Comparison of ENCODE assay signal across 8 cellular contexts in genomic region chr16:18969050-18969854, GRCh38. TPM values are rescaled to one million over a fixed set of nuclear protein-coding genes. Genes with fewer than 3 reads are reported as not detected.
DNase-seq lines count a peak whose midpoint lies in the region; ATAC-seq and TF ChIP-seq lines count a peak whose summit lies in the region.

No MANE protein-coding gene starts in this region.

- no peaks in the 10 kb centered on the region for H3K36me3 ChIP-seq in CD4-positive, CD25-positive, alpha-beta regulatory T cell (ENCODE audit: control insufficient read depth, insufficient read depth, low read length)
- H3K36me3 ChIP-seq in endocrine pancreas (ENCODE audit: control insufficient read depth, insufficient read depth, low read length) = no peaks in the 10 kb centered on the region

- H3K4me1 ChIP-seq in CD4-positive, CD25-positive, alpha-beta regulatory T cell (ENCODE audit: control insufficient read depth, insufficient read depth, low read length, poor library complexity, severe bottlenecking) = peaks cover 4% of the 10 kb centered on the region
- no peaks in the 10 kb centered on the region for H3K4me1 ChIP-seq in endocrine pancreas (ENCODE audit: control insufficient read depth, insufficient read depth, low read length)

- H3K27me3 ChIP-seq in CD4-positive, CD25-positive, alpha-beta regulatory T cell (ENCODE audit: control insufficient read depth, insufficient read depth, low read length) = peaks cover 3% of the 10 kb centered on the region
- H3K27me3 ChIP-seq in HL-60 (ENCODE audit: insufficient read depth, poor library complexity, severe bottlenecking) (no peaks in the 10 kb centered on the region), endocrine pancreas (ENCODE audit: control insufficient read depth, insufficient read depth, low read length) (no peaks in the 10 kb centered on the region)

- no peaks in the 10 kb centered on the region for H3K9me3 Mint-ChIP-seq in CD4-positive, CD25-positive, alpha-beta regulatory T cell

- peak; percentile 81 to 83 for ATAC-seq in CD4-positive, CD25-positive, alpha-beta regulatory T cell (ENCODE audit: low read depth in 2 of 2)
- ATAC-seq in HG03196 (IDR thresholded peaks at IDR 0.05; ENCODE audit: unreplicated experiment) = no peak

- H3K9me3 ChIP-seq in CD4-positive, CD25-positive, alpha-beta regulatory T cell (ENCODE audit: control insufficient read depth in 2 of 2, low read length in 2 of 2) = no peaks in the 10 kb centered on the region
- no peaks in the 10 kb centered on the region for H3K9me3 ChIP-seq in endocrine pancreas (ENCODE audit: control insufficient read depth, low read length)

- peak overlapping the region; percentile 49 for H3K4me3 ChIP-seq in CD4-positive, CD25-positive, alpha-beta regulatory T cell (ENCODE audit: low read depth, low read length)
- H3K4me3 ChIP-seq in HL-60 (replicated peaks; ENCODE audit: insufficient read depth, low read length) (peak overlapping the region; percentile 8; the same call in 1 of the 2 replicates), endocrine pancreas (ENCODE audit: control insufficient read depth, insufficient read depth, low read length) (peak overlapping the region; percentile 45)

- peaks cover 0 to 5% (median under 1%) of the 10 kb centered on the region in 4 donors for H3K4me1 Mint-ChIP-seq in CD4-positive, CD25-positive, alpha-beta regulatory T cell

- H3K4me3 Mint-ChIP-seq in CD4-positive, CD25-positive, alpha-beta regulatory T cell = peak overlapping the region in 1 of 4 donors; percentile 45

- H3K9ac ChIP-seq in endocrine pancreas (ENCODE audit: control insufficient read depth, insufficient read depth, low read length) = no peak overlapping the region

- no peak overlapping the region for H3K27ac ChIP-seq in CD4-positive, CD25-positive, alpha-beta regulatory T cell (ENCODE audit: insufficient read depth, low read length, poor library complexity, severe bottlenecking)
- H3K27ac ChIP-seq in HL-60 (replicated peaks) = no peak overlapping the region

- no peaks in the 10 kb centered on the region for H3K36me3 Mint-ChIP-seq in CD4-positive, CD25-positive, alpha-beta regulatory T cell

- no peak overlapping the region for H3K27ac Mint-ChIP-seq in CD4-positive, CD25-positive, alpha-beta regulatory T cell

- peak; percentile 80 for TF ChIP-seq CTCF in HL-60 (IDR thresholded peaks at IDR 0.05; ENCODE audit: insufficient read depth, low read length)

- no peaks in the 10 kb centered on the region for H3K27me3 Mint-ChIP-seq in CD4-positive, CD25-positive, alpha-beta regulatory T cell

- DNase-seq in CD4-positive, CD25-positive, alpha-beta regulatory T cell = peak; percentile 61 to 71 (median 61)
- DNase-seq in HL-60 (ENCODE audit: low read depth in 1 of 2, low spot score in 1 of 2) (peak; percentile 24 to 76), NCI-H82 treated with DMSO at 0.1 percent for 48 hours (lab: John Stamatoyannopoulos, UW; ENCODE audit: unreplicated experiment) (peak; percentile 70), midbrain (lab: John Stamatoyannopoulos, UW) (peak; percentile 90)
- peak; percentile 38 to 72 (median 62) for DNase-seq in activated CD8-positive, alpha-beta memory T cell treated with anti-CD3 and anti-CD28 coated beads for 48 hours (ENCODE audit: low read depth in 2 of 3, low spot score in 2 of 3)
- peak; percentile 27 to 59 for DNase-seq in stimulated activated CD8-positive, alpha-beta memory T cell treated with anti-CD3 and anti-CD28 coated beads, Interleukin-15, amount 100 ng/mL, for 4 hours (ENCODE audit: low read depth in 2 of 2)

RNA-seq across cellular contexts. Expression of gene TMC7, which starts 14.5 kb away (rescaled TPM):
- not detected for total RNA-seq in CD4-positive, CD25-positive, alpha-beta regulatory T cell
- under 1 TPM in 1 of 4 donors, not detected in 3; 0.10 TPM for polyA plus RNA-seq in CD4-positive, CD25-positive, alpha-beta regulatory T cell

RNA-seq across cellular contexts. Expression of gene SMG1, which starts 43.0 kb away (rescaled TPM):
- 200 TPM for total RNA-seq in CD4-positive, CD25-positive, alpha-beta regulatory T cell
- polyA plus RNA-seq in CD4-positive, CD25-positive, alpha-beta regulatory T cell = 10 to 100 TPM in 2 of 4 donors, 1 to 10 TPM in 2; 9.2 to 11.9 (median 10.8) TPM
